ENCODE assay signal across 20 cellular contexts in genomic region chr12:83265798-83266197, GRCh38.
A peak's percentile ranks its signal among the peaks of the same experiment; 100 is the strongest.
DNase-seq lines count a peak whose midpoint lies in the region; ATAC-seq, FAIRE-seq and TF ChIP-seq lines count a peak whose summit lies in the region.
"Had no signal": no experiment of that assay in that cellular context is flagged by ENCODE, and none has a peak within 500 bp of the region (broad histone marks: within the 10 kb centered on the region; RNA-seq: fewer than 3 reads in every experiment).

No MANE protein-coding gene starts in this region.

- BruUV-seq in K562 (replicated peaks; lab: Mats Ljungman, UMichigan), result no TSS peak

- no peaks in the 10 kb centered on the region for H3K36me3 Mint-ChIP-seq in endothelial cell (ENCODE audit: low read depth, unreplicated experiment)

- H3K27ac ChIP-seq in A549 (no peak overlapping the region), K562 (ENCODE audit: extremely low read depth, low read depth, low read length) (no peak overlapping the region; the same call in 2 of the 3 replicates), colonic mucosa (no peak overlapping the region)
- H3K27ac ChIP-seq: C4-2B, HL-60, KMS-11 had no signal

- peak overlapping the region; percentile 48; the same call in 1 of the 2 replicates for H2AFZ ChIP-seq in K562 (ENCODE audit: low read depth, low read length)

- TF ChIP-seq RAD21 in A549 (conservative IDR thresholded peaks at IDR 0.05 in 1 of 2, IDR thresholded peaks at IDR 0.05 in 1 of 2) (no peak), K562 (CRISPR knock-in tag; conservative IDR thresholded peaks at IDR 0.05 in 1 of 2, IDR thresholded peaks at IDR 0.05 in 1 of 2) (no peak)

- no peak for TF ChIP-seq CTCF in A549 (IDR thresholded peaks at IDR 0.05)
- TF ChIP-seq CTCF in K562 (IDR thresholded peaks at IDR 0.05 in 2 of 3, conservative IDR thresholded peaks at IDR 0.05 in 1 of 3; ENCODE audit: insufficient read depth in 2 of 3, low read depth in 1 of 3, low read length in 3 of 3), result no peak
- no peak for TF ChIP-seq CTCF in endothelial cell (IDR thresholded peaks at IDR 0.05; ENCODE audit: unreplicated experiment)
- TF ChIP-seq CTCF in colonic mucosa (IDR thresholded peaks at IDR 0.05), result no peak

- H3K4me3 ChIP-seq in A549 (no peak overlapping the region), K562 (no peak overlapping the region), colonic mucosa (no peak overlapping the region)

- no peak for TF ChIP-seq POLR2A in A549 (IDR thresholded peaks at IDR 0.05; ENCODE audit: low read length)
- no peak for TF ChIP-seq POLR2A in K562 (conservative IDR thresholded peaks at IDR 0.05)
- no peak for TF ChIP-seq POLR2A in GM12891 (IDR thresholded peaks at IDR 0.05; ENCODE audit: low read depth, low read length)

- H3K9ac ChIP-seq in K562 (ENCODE audit: insufficient read depth in 1 of 2, low read depth in 2 of 2, low read length in 2 of 2), result no peak overlapping the region
- H3K9ac ChIP-seq in colonic mucosa (ENCODE audit: low read depth in 2 of 2, low read length in 2 of 2), result no peak overlapping the region
- H3K9ac ChIP-seq: KMS-11 had no signal

- no peak for ATAC-seq in A549
- peak; percentile 78 for ATAC-seq in K562
- ATAC-seq: HCT116 had no signal

- no peak overlapping the region for H3K4me3 Mint-ChIP-seq in endothelial cell (ENCODE audit: unreplicated experiment)
- H3K4me3 Mint-ChIP-seq: CD4-positive, alpha-beta T cell; HFFc6 had no signal

- in situ Hi-C loops in Caki2 (cut with HindIII; ENCODE audit: low pct_unique_long_range_greater_than_20kb, low sequenced_read_pairs) (no loop called here), K562 (cut with MboI) (no loop called here)

- peak; percentile 36 for FAIRE-seq in A549 (lab: Jason Lieb, UNC)
- peak; percentile 26 for FAIRE-seq in K562 (lab: Jason Lieb, UNC)
- FAIRE-seq in GM12891 (lab: Jason Lieb, UNC), result no peak
- FAIRE-seq: HTR-8/SVneo had no signal

- no peaks in the 10 kb centered on the region for H3K79me2 ChIP-seq in K562 (ENCODE audit: control insufficient read depth, insufficient read depth, low read length)

- H3K36me3 ChIP-seq in K562 (ENCODE audit: control insufficient read depth, insufficient read depth, low read length), result no peaks in the 10 kb centered on the region
- H3K36me3 ChIP-seq in colonic mucosa, result no peaks in the 10 kb centered on the region

- no peaks in the 10 kb centered on the region for H3K27me3 ChIP-seq in K562 (ENCODE audit: control insufficient read depth in 2 of 2, insufficient read depth in 2 of 2, low read length in 2 of 2)
- H3K27me3 ChIP-seq in colonic mucosa, result no peaks in the 10 kb centered on the region

- DNase-seq in A549 (ENCODE audit: low read depth in 1 of 2, low spot score in 1 of 2) (peak in 1 of 2 experiments; percentile 2), Caki2 (ENCODE audit: low read depth) (peak; percentile 26), NCI-H460 (ENCODE audit: extremely low read depth, low read depth) (peak; percentile 14), K562 (ENCODE audit: extremely low read depth in 1 of 4, low spot score in 3 of 4) (peak in 2 of 4 experiments; percentile 7 to 28), endothelial cell (ENCODE audit: low spot score) (no peak), colonic mucosa (no peak), GM12891 (ENCODE audit: insufficient read length, low spot score) (no peak)
- DNase-seq: AML-193; Calu3; CD4-positive, alpha-beta T cell; DMS79; GDM1; GOT3; H7; HFFc6 had no signal

- H3K9me3 ChIP-seq in A549, result no peaks in the 10 kb centered on the region; the same call in 2 of the 3 replicates
- no peaks in the 10 kb centered on the region for H3K9me3 ChIP-seq in K562 (replicated peaks; ENCODE audit: control insufficient read depth, insufficient read depth, low read depth, low read length)
- H3K9me3 ChIP-seq in colonic mucosa, result no peaks in the 10 kb centered on the region

- POLR2A ChIA-PET in A549 (lab: Yijun Ruan, JAX) (no interaction called here), K562 (lab: Yijun Ruan, JAX) (no interaction called here)

- no peaks in the 10 kb centered on the region for H3K4me1 Mint-ChIP-seq in endothelial cell (ENCODE audit: unreplicated experiment)

- H3K9me1 ChIP-seq in K562 (ENCODE audit: control insufficient read depth, insufficient read depth, low read length), result no peaks in the 10 kb centered on the region

- no peaks in the 10 kb centered on the region for H3K4me1 ChIP-seq in A549
- no peaks in the 10 kb centered on the region; a peak in 1 of 5 replicates for H3K4me1 ChIP-seq in K562 (replicated peaks in 1 of 2; ENCODE audit: control insufficient read depth in 2 of 2, insufficient read depth in 2 of 2, low read length in 2 of 2)
- no peaks in the 10 kb centered on the region for H3K4me1 ChIP-seq in colonic mucosa

- intact Hi-C loops in K562 (cut with micrococcal nuclease) (loop anchor here (10.0 kb wide), 1 partner anchor 119 kb away; no protein-coding TSS in a partner anchor), colonic mucosa (cut with DNase I) (no loop called here)

- H3K9me3 Mint-ChIP-seq in endothelial cell (ENCODE audit: unreplicated experiment), result no peaks in the 10 kb centered on the region

- H3K27me3 Mint-ChIP-seq in endothelial cell (ENCODE audit: unreplicated experiment), result no peaks in the 10 kb centered on the region
- H3K27me3 Mint-ChIP-seq: CD4-positive, alpha-beta T cell had no signal

- H3K27ac Mint-ChIP-seq in endothelial cell (ENCODE audit: unreplicated experiment), result no peak overlapping the region
- H3K27ac Mint-ChIP-seq: CD4-positive, alpha-beta T cell; HFFc6 had no signal

- H4K20me1 ChIP-seq in K562 (replicated peaks; ENCODE audit: control insufficient read depth, insufficient read depth, low read length), result no peaks in the 10 kb centered on the region

- no peak overlapping the region for H3K4me2 ChIP-seq in A549
- no peak overlapping the region for H3K4me2 ChIP-seq in K562 (ENCODE audit: insufficient read depth, low read length)
- H3K4me2 ChIP-seq: KMS-11 had no signal

- CTCF ChIA-PET in A549 (lab: Yijun Ruan, JAX), result no interaction called here
- CTCF ChIA-PET in K562 (lab: Yijun Ruan, JAX; ENCODE audit: low intra/inter-chr PET ratio), result no interaction called here

- TF ChIP-seq EP300 in A549 (IDR thresholded peaks at IDR 0.05) (no peak), K562 (IDR thresholded peaks at IDR 0.05; ENCODE audit: low read length) (no peak)

TF ChIP-seq in A549, 52 proteins besides CTCF, POLR2A, EP300 and RAD21:
- peak; percentile 81 for TF ChIP-seq NFE2L2 (conservative IDR thresholded peaks at IDR 0.05; ENCODE audit: low read length)
- no peak for TF ChIP-seq CEBPB (IDR thresholded peaks at IDR 0.05)
TF ChIP-seq in A549: peak in this region for 1.

TF ChIP-seq in K562, 482 proteins besides CTCF, POLR2A, EP300 and RAD21 (continues in another document):
- peak; percentile 72 for TF ChIP-seq NFE2 (IDR thresholded peaks at IDR 0.05; ENCODE audit: low read depth)
- no peak for TF ChIP-seq TAF15 (IDR thresholded peaks at IDR 0.05; ENCODE audit: low read depth, low read length)
- no peak for TF ChIP-seq CHCHD3 (CRISPR knock-in tag; IDR thresholded peaks at IDR 0.05)
- TF ChIP-seq MEF2D (tag; conservative IDR thresholded peaks at IDR 0.05; ENCODE audit: low read depth), result no peak
- TF ChIP-seq MAFG (tag; conservative IDR thresholded peaks at IDR 0.05), result peak; percentile 94
- no peak for TF ChIP-seq NRF1 (conservative IDR thresholded peaks at IDR 0.05 in 1 of 2, IDR thresholded peaks at IDR 0.05 in 1 of 2)
- peak; percentile 84 for TF ChIP-seq NFE2L1 (tag; IDR thresholded peaks at IDR 0.05; ENCODE audit: borderline replicate concordance, low read depth)

TF ChIP-seq in GM12891, 5 proteins besides CTCF, POLR2A, EP300 and RAD21:
- TF ChIP-seq SPI1 (IDR thresholded peaks at IDR 0.05; ENCODE audit: low read depth, low read length) (no peak), POLR2AphosphoS5 (IDR thresholded peaks at IDR 0.05; ENCODE audit: low read depth, low read length) (no peak), TAF1 (IDR thresholded peaks at IDR 0.05; ENCODE audit: low read depth, low read length) (no peak), POU2F2 (IDR thresholded peaks at IDR 0.05; ENCODE audit: low read depth, low read length) (no peak), PAX5 (IDR thresholded peaks at IDR 0.05; ENCODE audit: insufficient read depth, low read length, severe bottlenecking) (no peak)

Comparison
In these comparisons a context has a peak if more than half of its experiments do, and no peak if none do; other contexts are left out.
1. DNase-seq: peak in Caki2 (single experiment) and NCI-H460 (single experiment); none in endothelial cell (single experiment), colonic mucosa (single experiment) and GM12891 (single experiment).